Comparison of ENCODE assay signal across 19 cellular contexts in the genomic region with DNA sequence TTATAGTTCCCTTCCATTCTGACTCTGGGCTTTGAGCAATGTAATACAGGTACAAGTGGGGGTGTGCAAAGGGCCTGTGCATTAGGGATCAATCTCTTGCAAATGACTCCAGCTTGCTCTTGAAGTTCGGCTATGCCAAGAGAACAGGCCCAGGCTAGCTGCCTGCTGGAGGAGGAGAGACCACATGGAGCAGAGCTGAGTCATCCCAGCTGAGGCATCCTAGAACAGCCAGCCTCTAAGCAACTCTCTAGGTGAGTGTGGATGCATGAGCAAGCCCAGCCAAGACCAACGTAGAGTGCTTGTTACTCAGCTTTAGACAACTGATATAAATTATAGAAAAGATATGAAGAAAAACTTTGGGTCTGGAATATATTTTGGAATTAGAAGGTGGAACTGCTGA. TPM values are rescaled to one million over a fixed set of nuclear protein-coding genes. Genes with fewer than 3 reads are reported as not detected.
DNase-seq lines count a peak whose midpoint lies in the region; ATAC-seq and TF ChIP-seq lines count a peak whose summit lies in the region.
"Had no signal": no experiment of that assay in that cellular context is flagged by ENCODE, and none has a peak within 500 bp of the region (broad histone marks: within the 10 kb centered on the region; RNA-seq: fewer than 3 reads in every experiment).

No MANE protein-coding gene starts in this region.

- POLR2A ChIA-PET in HEK293 (lab: Yijun Ruan, JAX), result no interaction called here

- WGBS in thyroid gland, 2 donors, result 88 to 91% methylated on average over 2 of the region's 2 CpGs

- no peaks in the 10 kb centered on the region for H3K27me3 ChIP-seq in RWPE2 (ENCODE audit: insufficient read depth, poor library complexity, severe bottlenecking)
- no peaks in the 10 kb centered on the region for H3K27me3 ChIP-seq in thyroid gland
- H3K27me3 ChIP-seq: upper lobe of left lung had no signal

- no peak for TF ChIP-seq CTCF in HEK293 (tag by site-specific recombination; IDR thresholded peaks at IDR 0.05)
- TF ChIP-seq CTCF in RWPE2 (IDR thresholded peaks at IDR 0.05; ENCODE audit: poor library complexity, severe bottlenecking), result no peak
- no peak for TF ChIP-seq CTCF in fibroblast of mammary gland (conservative IDR thresholded peaks at IDR 0.05; ENCODE audit: control insufficient read depth, insufficient read depth, low read depth, low read length)
- TF ChIP-seq CTCF in thyroid gland (IDR thresholded peaks at IDR 0.05), result no peak

- ATAC-seq in RWPE2 (ENCODE audit: low read depth) (peak; percentile 100), HG02884 (IDR thresholded peaks at IDR 0.05; ENCODE audit: unreplicated experiment) (no peak)
- ATAC-seq: left colon; stimulated activated memory B cell treated with anti-CD40 and anti-IgM and Interleukin-4, amounts not matched to agents 10 μg/mL and 1 μg/mL and 100 μg/mL, for 72 hours had no signal

- no peak for TF ChIP-seq POLR2A in thyroid gland (IDR thresholded peaks at IDR 0.05)

- H3K36me3 ChIP-seq in HEK293 (ENCODE audit: control insufficient read depth in 2 of 2, insufficient read depth in 1 of 2, low read length in 2 of 2), result no peaks in the 10 kb centered on the region
- H3K36me3 ChIP-seq in RWPE2 (ENCODE audit: low read depth), result no peaks in the 10 kb centered on the region
- no peaks in the 10 kb centered on the region for H3K36me3 ChIP-seq in thyroid gland
- H3K36me3 ChIP-seq: HAP-1, upper lobe of left lung had no signal

- H3K9me3 ChIP-seq in HEK293 (ENCODE audit: control insufficient read depth, insufficient read depth, low read depth, low read length) (no peaks in the 10 kb centered on the region), RWPE2 (ENCODE audit: severe bottlenecking) (no peaks in the 10 kb centered on the region), thyroid gland (no peaks in the 10 kb centered on the region)
- H3K9me3 ChIP-seq: HAP-1, upper lobe of left lung had no signal

- CTCF ChIA-PET in HEK293 (lab: Yijun Ruan, JAX), result interaction anchor here (0.6 kb wide), 1 partner anchor 65 kb away, joined by 3 read pairs; no protein-coding TSS in a partner anchor

- intact Hi-C loops in thyroid gland (cut with DNase I), result no loop called here

- no peak overlapping the region for H3K27ac ChIP-seq in HEK293 (ENCODE audit: extremely low read depth, low read depth, low read length)
- peak overlapping the region; percentile 3 for H3K27ac ChIP-seq in RWPE2 (ENCODE audit: poor library complexity, severe bottlenecking)
- H3K27ac ChIP-seq in thyroid gland, result no peak overlapping the region
- H3K27ac ChIP-seq: skin epidermis, upper lobe of left lung had no signal

- DNase-seq in DMS 273 (lab: John Stamatoyannopoulos, UW; ENCODE audit: unreplicated experiment), result peak; percentile 67
- peak; percentile 81 for DNase-seq in RWPE2 (ENCODE audit: low spot score)
- peak; percentile 57 for DNase-seq in fibroblast of mammary gland (ENCODE audit: low read depth)
- no peak for DNase-seq in thyroid gland
- DNase-seq in SIG-M5 treated with dmso at 0.1 percent for 504 hours (lab: John Stamatoyannopoulos, UW; ENCODE audit: unreplicated experiment), result no peak
- DNase-seq in COR-L47 (lab: John Stamatoyannopoulos, UW), result no peak
- DNase-seq: activated naive CD8-positive, alpha-beta T cell treated with anti-CD3 and anti-CD28 coated beads, Interleukin-2, amount 10 ng/mL, durations not matched to agents 7 days and 5 days; Calu3; cerebellar nuclear complex; left colon; NCI-H1694; occipital lobe; RPMI8226 had no signal

- H3K4me1 ChIP-seq in HEK293 (ENCODE audit: control insufficient read depth, insufficient read depth, low read length), result no peaks in the 10 kb centered on the region
- no peaks in the 10 kb centered on the region for H3K4me1 ChIP-seq in RWPE2 (ENCODE audit: insufficient read depth, poor library complexity, severe bottlenecking)
- no peaks in the 10 kb centered on the region for H3K4me1 ChIP-seq in thyroid gland
- H3K4me1 ChIP-seq: HAP-1, upper lobe of left lung had no signal

- H3K4me3 ChIP-seq in HEK293 (ENCODE audit: low read depth, low read length) (no peak overlapping the region), RWPE2 (ENCODE audit: severe bottlenecking) (no peak overlapping the region), fibroblast of mammary gland (ENCODE audit: control insufficient read depth, low read depth, low read length) (no peak overlapping the region), thyroid gland (replicated peaks in 1 of 3) (no peak overlapping the region)
- H3K4me3 ChIP-seq: HAP-1, skin epidermis, upper lobe of left lung had no signal

TF ChIP-seq in HEK293, 187 proteins besides CTCF, POLR2A, EP300 and RAD21:
- TF ChIP-seq, protein P1, sequence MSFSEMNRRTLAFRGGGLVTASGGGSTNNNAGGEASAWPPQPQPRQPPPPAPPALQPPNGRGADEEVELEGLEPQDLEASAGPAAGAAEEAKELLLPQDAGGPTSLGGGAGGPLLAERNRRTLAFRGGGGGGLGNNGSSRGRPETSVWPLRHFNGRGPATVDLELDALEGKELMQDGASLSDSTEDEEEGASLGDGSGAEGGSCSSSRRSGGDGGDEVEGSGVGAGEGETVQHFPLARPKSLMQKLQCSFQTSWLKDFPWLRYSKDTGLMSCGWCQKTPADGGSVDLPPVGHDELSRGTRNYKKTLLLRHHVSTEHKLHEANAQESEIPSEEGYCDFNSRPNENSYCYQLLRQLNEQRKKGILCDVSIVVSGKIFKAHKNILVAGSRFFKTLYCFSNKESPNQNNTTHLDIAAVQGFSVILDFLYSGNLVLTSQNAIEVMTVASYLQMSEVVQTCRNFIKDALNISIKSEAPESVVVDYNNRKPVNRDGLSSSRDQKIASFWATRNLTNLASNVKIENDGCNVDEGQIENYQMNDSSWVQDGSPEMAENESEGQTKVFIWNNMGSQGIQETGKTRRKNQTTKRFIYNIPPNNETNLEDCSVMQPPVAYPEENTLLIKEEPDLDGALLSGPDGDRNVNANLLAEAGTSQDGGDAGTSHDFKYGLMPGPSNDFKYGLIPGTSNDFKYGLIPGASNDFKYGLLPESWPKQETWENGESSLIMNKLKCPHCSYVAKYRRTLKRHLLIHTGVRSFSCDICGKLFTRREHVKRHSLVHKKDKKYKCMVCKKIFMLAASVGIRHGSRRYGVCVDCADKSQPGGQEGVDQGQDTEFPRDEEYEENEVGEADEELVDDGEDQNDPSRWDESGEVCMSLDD (tag by site-specific recombination; IDR thresholded peaks at IDR 0.05), result no peak
- no peak for TF ChIP-seq ZFP3 (tag by site-specific recombination; IDR thresholded peaks at IDR 0.05; ENCODE audit: low read depth)
- peak; percentile 62 for TF ChIP-seq SETDB1 (IDR thresholded peaks at IDR 0.05; ENCODE audit: insufficient read length, low read length)
- TF ChIP-seq ZNF292 (tag by site-specific recombination; IDR thresholded peaks at IDR 0.05; ENCODE audit: borderline replicate concordance, low read depth), result no peak

RNA-seq across cellular contexts. Expression of gene RBM24, which starts 47.6 kb away (rescaled TPM):
- 1 to 10 TPM in 2 of 4 donors, under 1 TPM in 2; 0.45 to 5.3 (median 1.6) TPM for total RNA-seq in thyroid gland
- total RNA-seq: activated naive CD8-positive, alpha-beta T cell treated with anti-CD3 and anti-CD28 coated beads, Interleukin-2, amount 10 ng/mL, durations not matched to agents 7 days and 5 days had no signal

Comparison
In these comparisons a context has a peak if more than half of its experiments do, and no peak if none do; other contexts are left out.
1. DNase-seq: peak in DMS 273 (single experiment), RWPE2 (single experiment) and fibroblast of mammary gland (single experiment); none in thyroid gland (0 of 2), SIG-M5 treated with dmso at 0.1 percent for 504 hours (single experiment) and COR-L47 (single experiment).